Comparison of ENCODE assay signal across 21 cellular contexts in the genomic region with DNA sequence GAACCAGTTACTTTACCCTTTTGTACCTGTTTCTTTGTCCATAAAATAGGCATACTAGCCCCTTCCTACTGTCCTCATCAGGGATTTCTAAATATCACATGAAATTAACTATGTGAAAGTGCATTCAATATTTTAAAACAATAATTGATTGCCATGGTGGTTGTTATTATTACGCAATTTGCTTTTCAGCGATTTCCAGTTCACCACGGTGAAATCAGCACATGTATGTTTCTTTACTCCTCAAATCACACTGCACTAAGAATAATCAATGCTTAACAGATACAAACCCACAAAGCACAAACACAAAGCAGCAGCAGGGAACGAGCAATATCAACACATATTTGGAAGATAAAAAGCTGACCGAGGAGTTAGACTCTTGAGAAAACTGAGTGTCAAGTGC.
"Had no signal": no experiment of that assay in that cellular context is flagged by ENCODE, and none has a peak within 500 bp of the region (broad histone marks: within the 10 kb centered on the region; RNA-seq: fewer than 3 reads in every experiment).

No MANE protein-coding gene starts in this region.

- H3K36me3 ChIP-seq: colonic mucosa, esophagus squamous epithelium, heart right ventricle, pancreas, spleen had no signal

- H3K4me3 Mint-ChIP-seq: naive thymus-derived CD8-positive, alpha-beta T cell; neural crest cell; stimulated activated naive B cell treated with anti-CD40 and anti-IgM and Interleukin-4, amounts not matched to agents 10 μg/mL and 1 μg/mL and 100 μg/mL, for 72 hours; stimulated activated naive CD8-positive, alpha-beta T cell treated with anti-CD3 and anti-CD28 coated beads, Interleukin-15, amount 100 ng/mL, for 72 hours; type B pancreatic cell had no signal

- H3K4me1 ChIP-seq: colonic mucosa, esophagus squamous epithelium, pancreas, spleen had no signal

- H3K9me3 ChIP-seq: colonic mucosa, esophagus squamous epithelium, heart right ventricle, mucosa of descending colon, pancreas, spleen had no signal

- H3K4me3 ChIP-seq: colonic mucosa, esophagus squamous epithelium, heart right ventricle, mucosa of descending colon, pancreas, spleen had no signal

- H3K27me3 ChIP-seq: colonic mucosa, esophagus squamous epithelium, heart right ventricle, pancreas, spleen had no signal

- H3K27me3 Mint-ChIP-seq: progenitor cell of endocrine pancreas, type B pancreatic cell had no signal

- H3K27ac ChIP-seq: colonic mucosa, esophagus squamous epithelium, heart right ventricle, pancreas, spleen had no signal

- DNase-seq: colonic mucosa; dermis blood vessel endothelial cell; esophagus squamous epithelium; foreskin melanocyte; heart right ventricle; hypothalamus; kidney glomerular epithelial cell; mucosa of descending colon; naive thymus-derived CD8-positive, alpha-beta T cell; pancreas; right cardiac atrium; spleen; stimulated activated CD4-positive, alpha-beta T cell treated with anti-CD3 and anti-CD28 coated beads, Interleukin-2, amount 100 ng/mL, for 24 hours; stimulated activated CD4-positive, alpha-beta T cell treated with anti-CD3 and anti-CD28 coated beads, Interleukin-4, amount 100 ng/mL, for 4 hours; stimulated activated naive B cell treated with anti-CD40 and anti-IgM and Interleukin-4, amounts not matched to agents 10 μg/mL and 1 μg/mL and 100 μg/mL, for 72 hours; stimulated activated naive CD8-positive, alpha-beta T cell treated with anti-CD3 and anti-CD28 coated beads, Interleukin-15, amount 100 ng/mL, for 72 hours had no signal

- H3K27ac Mint-ChIP-seq: naive thymus-derived CD8-positive, alpha-beta T cell; progenitor cell of endocrine pancreas; stimulated activated naive B cell treated with anti-CD40 and anti-IgM and Interleukin-4, amounts not matched to agents 10 μg/mL and 1 μg/mL and 100 μg/mL, for 72 hours; type B pancreatic cell had no signal

- ATAC-seq: heart right ventricle; mucosa of descending colon; naive thymus-derived CD8-positive, alpha-beta T cell; pancreas; right cardiac atrium; stimulated activated naive B cell treated with anti-CD40 and anti-IgM and Interleukin-4, amounts not matched to agents 10 μg/mL and 1 μg/mL and 100 μg/mL, for 72 hours; stimulated activated naive CD8-positive, alpha-beta T cell treated with anti-CD3 and anti-CD28 coated beads, Interleukin-15, amount 100 ng/mL, for 72 hours had no signal

- H3K4me1 Mint-ChIP-seq: naive thymus-derived CD8-positive, alpha-beta T cell; neural crest cell; stimulated activated naive B cell treated with anti-CD40 and anti-IgM and Interleukin-4, amounts not matched to agents 10 μg/mL and 1 μg/mL and 100 μg/mL, for 72 hours; stimulated activated naive CD8-positive, alpha-beta T cell treated with anti-CD3 and anti-CD28 coated beads, Interleukin-15, amount 100 ng/mL, for 72 hours had no signal

- FAIRE-seq: islet of Langerhans, pancreas, urothelium cell line had no signal

- H3K36me3 Mint-ChIP-seq: naive thymus-derived CD8-positive, alpha-beta T cell; stimulated activated naive B cell treated with anti-CD40 and anti-IgM and Interleukin-4, amounts not matched to agents 10 μg/mL and 1 μg/mL and 100 μg/mL, for 72 hours; type B pancreatic cell had no signal
